Comparison of ENCODE assay signal across 1 cellular context in genomic region chr21:29074007-29074376, GRCh38.
TF ChIP-seq lines count a peak whose summit lies in the region.

No MANE protein-coding gene starts in this region.

TF ChIP-seq in K562, 482 proteins besides CTCF, POLR2A, EP300 and RAD21 (continued from another document):
- TF ChIP-seq AFF1 (IDR thresholded peaks at IDR 0.05; ENCODE audit: low read depth in 1 of 2, partially characterized antibody in 2 of 2) = peak in 1 of 2 experiments; percentile 5
- no peak for TF ChIP-seq E2F8 (IDR thresholded peaks at IDR 0.05; ENCODE audit: low read depth, partially characterized antibody)
- no peak for TF ChIP-seq ZKSCAN3 (CRISPR knock-in tag; IDR thresholded peaks at IDR 0.05)
- peak; percentile 64 for TF ChIP-seq DPF2 (IDR thresholded peaks at IDR 0.05)
- no peak for TF ChIP-seq ZMIZ1 (IDR thresholded peaks at IDR 0.05; ENCODE audit: low read depth in 2 of 2, low read length in 2 of 2)
- no peak for TF ChIP-seq PRMT5 (CRISPR knock-in tag; IDR thresholded peaks at IDR 0.05)
- no peak for TF ChIP-seq FOXO4 (CRISPR knock-in tag; IDR thresholded peaks at IDR 0.05)
- TF ChIP-seq NR0B1 (IDR thresholded peaks at IDR 0.05; ENCODE audit: partially characterized antibody) = no peak
- TF ChIP-seq POLR3A (IDR thresholded peaks at IDR 0.05; ENCODE audit: borderline replicate concordance, extremely low read depth, insufficient read depth, insufficient read length) = no peak
- TF ChIP-seq NFATC3 (IDR thresholded peaks at IDR 0.05) = no peak
- TF ChIP-seq ZNF77 (CRISPR knock-in tag; IDR thresholded peaks at IDR 0.05) = no peak
- TF ChIP-seq ZBED1 (IDR thresholded peaks at IDR 0.05) = no peak
- no peak for TF ChIP-seq RBM34 (IDR thresholded peaks at IDR 0.05; ENCODE audit: borderline replicate concordance, insufficient read depth, low read length)
- no peak for TF ChIP-seq ZZZ3 (IDR thresholded peaks at IDR 0.05)
- TF ChIP-seq XRCC3 (IDR thresholded peaks at IDR 0.05) = no peak
- TF ChIP-seq MAFF (IDR thresholded peaks at IDR 0.05; ENCODE audit: low read length) = no peak
- TF ChIP-seq ZNF76 (CRISPR knock-in tag; IDR thresholded peaks at IDR 0.05; ENCODE audit: borderline replicate concordance) = peak; percentile 53; the same call in 1 of the 2 replicates
- no peak for TF ChIP-seq PATZ1 (CRISPR knock-in tag; IDR thresholded peaks at IDR 0.05; ENCODE audit: borderline replicate concordance)
- no peak for TF ChIP-seq HOMEZ (CRISPR knock-in tag; IDR thresholded peaks at IDR 0.05)
- TF ChIP-seq PCBP2 (IDR thresholded peaks at IDR 0.05; ENCODE audit: low read depth, low read length, poor library complexity, severe bottlenecking) = no peak
- no peak for TF ChIP-seq ZFX (CRISPR knock-in tag; IDR thresholded peaks at IDR 0.05)
- no peak for TF ChIP-seq ZNF277 (CRISPR knock-in tag; IDR thresholded peaks at IDR 0.05; ENCODE audit: borderline replicate concordance)
- TF ChIP-seq ATF4 (CRISPR knock-in tag; IDR thresholded peaks at IDR 0.05) = 0 out of 2 replicates have a peak, but pooled peaks have one; percentile 41
- TF ChIP-seq THRAP3 (IDR thresholded peaks at IDR 0.05; ENCODE audit: borderline replicate concordance) = no peak
- TF ChIP-seq BRCA1 (IDR thresholded peaks at IDR 0.05) = no peak
- TF ChIP-seq BRCA1 (CRISPR knock-in tag; IDR thresholded peaks at IDR 0.05) = no peak
- peak; percentile 43 for TF ChIP-seq BRD9 (IDR thresholded peaks at IDR 0.05; ENCODE audit: low read depth, partially characterized antibody)
